Comparison of ENCODE assay signal across 29 cellular contexts in genomic region chr22:25219948-25220442, GRCh38. TPM values are rescaled to one million over a fixed set of nuclear protein-coding genes. Genes with fewer than 3 reads are reported as not detected.
DNase-seq lines count a peak whose midpoint lies in the region.
"Had no signal": no experiment of that assay in that cellular context is flagged by ENCODE, and none has a peak within 500 bp of the region (broad histone marks: within the 10 kb centered on the region; RNA-seq: fewer than 3 reads in every experiment).

No MANE protein-coding gene starts in this region.

- peak; percentile 5 for DNase-seq in DMS79 treated with DMSO at 0.1 percent for 48 hours (lab: John Stamatoyannopoulos, UW)
- no peak for DNase-seq in DMS79 (lab: John Stamatoyannopoulos, UW)
- peak; percentile 49 for DNase-seq in DMS153 treated with DMSO at 0.1 percent for 48 hours (lab: John Stamatoyannopoulos, UW; ENCODE audit: unreplicated experiment)
- peak; percentile 57 for DNase-seq in NCI-H2081 treated with DMSO at 0.1 percent for 48 hours (lab: John Stamatoyannopoulos, UW)
- peak; percentile 7 for DNase-seq in SW480 (ENCODE audit: low spot score)
- no peak for DNase-seq in stimulated activated CD4-positive, alpha-beta T cell treated with anti-CD3 and anti-CD28 coated beads, Interleukin-15, amount 100 ng/mL, for 24 hours
- DNase-seq in occipital lobe (lab: John Stamatoyannopoulos, UW), result no peak
- no peak for DNase-seq in stimulated activated CD4-positive, alpha-beta T cell treated with anti-CD3 and anti-CD28 coated beads, Interleukin-4, amount 100 ng/mL, for 4 hours
- DNase-seq: 8988T; activated CD4-positive, CD25-positive, alpha-beta regulatory T cell; activated CD8-positive, alpha-beta memory T cell treated with anti-CD3 and anti-CD28 coated beads, Interleukin-2, amount 10 ng/mL, durations not matched to agents 7 days and 5 days; activated naive CD4-positive, alpha-beta T cell treated with Interleukin-2 at 50 U/mL for 16 hours; activated T-cell treated with anti-CD3 and anti-CD28 coated beads, Interleukin-2, amount 50 U/mL, for 48 hours; adrenal gland; CD4-positive, CD25-positive, alpha-beta regulatory T cell; natural killer cell; NCI-H446 treated with DMSO at 0.1 percent for 48 hours; NK-92 treated with Interleukin-12 subunit alpha and Interleukin-12 subunit beta, amount 100 ng/mL, for 24 hours; ovary; retina; SHP77; stomach; SW 1271; T1000 had no signal

RNA-seq across cellular contexts. Expression of gene CRYBB2, which starts 0.6 kb away (rescaled TPM):
- total RNA-seq in occipital lobe, result not detected
- total RNA-seq: activated CD8-positive, alpha-beta memory T cell treated with anti-CD3 and anti-CD28 coated beads, Interleukin-2, amount 10 ng/mL, durations not matched to agents 7 days and 5 days; adrenal gland; body of pancreas; CD4-positive, CD25-positive, alpha-beta regulatory T cell; chondrocyte; G401; LHCN-M2; natural killer cell; stomach had no signal

RNA-seq across cellular contexts. Expression of gene CRYBB3, which starts 20.3 kb away (rescaled TPM):
- total RNA-seq in occipital lobe, result not detected
- total RNA-seq: body of pancreas; CD4-positive, CD25-positive, alpha-beta regulatory T cell; chondrocyte; G401; LHCN-M2; stomach; thyroid gland had no signal

Comparison
In these comparisons a context has a peak if more than half of its experiments do, and no peak if none do; other contexts are left out.
1. DNase-seq: peak in DMS79 treated with DMSO at 0.1 percent for 48 hours (single experiment), DMS153 treated with DMSO at 0.1 percent for 48 hours (single experiment), NCI-H2081 treated with DMSO at 0.1 percent for 48 hours (single experiment) and SW480 (single experiment); none in DMS79 (single experiment), stimulated activated CD4-positive, alpha-beta T cell treated with anti-CD3 and anti-CD28 coated beads, Interleukin-15, amount 100 ng/mL, for 24 hours (single experiment), occipital lobe (single experiment) and stimulated activated CD4-positive, alpha-beta T cell treated with anti-CD3 and anti-CD28 coated beads, Interleukin-4, amount 100 ng/mL, for 4 hours (0 of 2).